18 cellular contexts compared by ENCODE assay signal in genomic region chr2:45700407-45701013, GRCh38. TPM values are rescaled to one million over a fixed set of nuclear protein-coding genes. Genes with fewer than 3 reads are reported as not detected.
DNase-seq lines count a peak whose midpoint lies in the region; ATAC-seq, FAIRE-seq and TF ChIP-seq lines count a peak whose summit lies in the region.
"Had no signal": no experiment of that assay in that cellular context is flagged by ENCODE, and none has a peak within 500 bp of the region (broad histone marks: within the 10 kb centered on the region; RNA-seq: fewer than 3 reads in every experiment).

No MANE protein-coding gene starts in this region.

- H3K4me1 Mint-ChIP-seq in dendritic cell treated with granulocyte-macrophage colony-stimulating factor and Interleukin-4, amounts not matched to agents 40 ng/mL and 50 ng/mL, for 4 days (ENCODE audit: low read depth), result peaks cover 16% of the 10 kb centered on the region

- 79 to 90% methylated on average over 10 of the region's 10 CpGs for WGBS in sigmoid colon, 2 donors

- no peaks in the 10 kb centered on the region for H4K20me1 ChIP-seq in Loucy (ENCODE audit: insufficient read depth, low read length, poor library complexity, severe bottlenecking)
- H4K20me1 ChIP-seq in PC-9 (ENCODE audit: insufficient read depth), result no peaks in the 10 kb centered on the region

- H3K4me3 ChIP-seq in Loucy (ENCODE audit: low read length, poor library complexity, severe bottlenecking) (no peak overlapping the region), sigmoid colon (no peak overlapping the region), PC-9 (no peak overlapping the region)
- H3K4me3 ChIP-seq: left lung, upper lobe of left lung had no signal

- TF ChIP-seq CTCF in Loucy (conservative IDR thresholded peaks at IDR 0.05; ENCODE audit: low read length), result 0 out of 2 replicates have a peak, but pooled peaks have one; percentile 10
- TF ChIP-seq CTCF in sigmoid colon (IDR thresholded peaks at IDR 0.05), result peak in 2 of 4 experiments; percentile 23 to 26
- no peak for TF ChIP-seq CTCF in PC-9 (conservative IDR thresholded peaks at IDR 0.05)

- peak; percentile 23 for FAIRE-seq in GM12891 (lab: Jason Lieb, UNC)

- no TSS peak for BruUV-seq in PC-9 (replicated peaks; lab: Mats Ljungman, UMichigan)

- H3K4me3 Mint-ChIP-seq in dendritic cell treated with granulocyte-macrophage colony-stimulating factor and Interleukin-4, amounts not matched to agents 40 ng/mL and 50 ng/mL, for 4 days, result no peak overlapping the region
- H3K4me3 Mint-ChIP-seq: CD4-positive, alpha-beta T cell had no signal

- H3K36me3 ChIP-seq in Loucy (ENCODE audit: insufficient read depth, low read length) (no peaks in the 10 kb centered on the region), sigmoid colon (no peaks in the 10 kb centered on the region), PC-9 (ENCODE audit: low read depth) (no peaks in the 10 kb centered on the region)
- H3K36me3 ChIP-seq: brain microvascular endothelial cell, left lung, upper lobe of left lung had no signal

- no peaks in the 10 kb centered on the region for H3K9me3 Mint-ChIP-seq in dendritic cell treated with granulocyte-macrophage colony-stimulating factor and Interleukin-4, amounts not matched to agents 40 ng/mL and 50 ng/mL, for 4 days
- H3K9me3 Mint-ChIP-seq: CD4-positive, alpha-beta T cell had no signal

- intact Hi-C loops in dendritic cell treated with granulocyte-macrophage colony-stimulating factor and Interleukin-4, amounts not matched to agents 40 ng/mL and 50 ng/mL, for 4 days (cut with micrococcal nuclease), result no loop called here
- intact Hi-C loops in sigmoid colon (cut with DNase I) (loop anchor here (2.0 to 5.0 kb wide), 2 partner anchors 50 to 237 kb away; partner anchors contain the start of gene PRKCE), PC-9 (cut with micrococcal nuclease; ENCODE audit: unreplicated experiment) (no loop called here)

- H3K9me2 ChIP-seq in Loucy (replicated peaks; ENCODE audit: low read depth, low read length) (no peaks in the 10 kb centered on the region), PC-9 (ENCODE audit: insufficient read depth) (no peaks in the 10 kb centered on the region)

- CTCF ChIA-PET in PC-9 (lab: Charles Lee), result no interaction called here

- DNase-seq in GM12891 (ENCODE audit: insufficient read length, low spot score) (no peak), sigmoid colon (peak; percentile 85), PC-9 (no peak), C1 segment of cervical spinal cord (lab: John Stamatoyannopoulos, UW) (no peak), SIG-M5 (lab: John Stamatoyannopoulos, UW) (no peak)
- DNase-seq: activated naive CD4-positive, alpha-beta T cell; brain microvascular endothelial cell; CD4-positive, alpha-beta T cell; GOT3; Kasumi-1; left lung; NCI-H2081 treated with DMSO at 0.1 percent for 48 hours; Right ventricle myocardium superior; T1000 had no signal

- H3K27me3 Mint-ChIP-seq in dendritic cell treated with granulocyte-macrophage colony-stimulating factor and Interleukin-4, amounts not matched to agents 40 ng/mL and 50 ng/mL, for 4 days, result no peaks in the 10 kb centered on the region
- H3K27me3 Mint-ChIP-seq: CD4-positive, alpha-beta T cell had no signal

- H3K27ac Mint-ChIP-seq in dendritic cell treated with granulocyte-macrophage colony-stimulating factor and Interleukin-4, amounts not matched to agents 40 ng/mL and 50 ng/mL, for 4 days, result peak overlapping the region; percentile 8
- H3K27ac Mint-ChIP-seq: CD4-positive, alpha-beta T cell had no signal

- H3K4me1 ChIP-seq in Loucy (ENCODE audit: insufficient read depth, low read length, poor library complexity, severe bottlenecking) (peaks cover 12% of the 10 kb centered on the region), sigmoid colon (peaks cover 0 to 46% (median 39%) of the 10 kb centered on the region in 4 donors), PC-9 (replicated peaks; ENCODE audit: insufficient read depth) (peaks cover 19% of the 10 kb centered on the region)
- H3K4me1 ChIP-seq: left lung had no signal

- no peak overlapping the region for H3K9ac ChIP-seq in Loucy (ENCODE audit: low read depth, low read length, poor library complexity, severe bottlenecking)

- TF ChIP-seq POLR2A in GM12891 (IDR thresholded peaks at IDR 0.05; ENCODE audit: low read depth, low read length) (no peak), sigmoid colon (IDR thresholded peaks at IDR 0.05) (no peak)

- no peak for ATAC-seq in HG03025 (IDR thresholded peaks at IDR 0.05; ENCODE audit: low FRiP score, unreplicated experiment)
- ATAC-seq: left lung had no signal

- no peaks in the 10 kb centered on the region for H3F3A ChIP-seq in Loucy (ENCODE audit: low read depth)
- no peaks in the 10 kb centered on the region for H3F3A ChIP-seq in PC-9 (ENCODE audit: insufficient read depth, low read depth)

- no peaks in the 10 kb centered on the region for H3K27me3 ChIP-seq in Loucy (ENCODE audit: insufficient read depth, low read length, poor library complexity, severe bottlenecking)
- no peaks in the 10 kb centered on the region for H3K27me3 ChIP-seq in sigmoid colon
- no peaks in the 10 kb centered on the region for H3K27me3 ChIP-seq in PC-9 (ENCODE audit: insufficient read depth, low read depth)
- H3K27me3 ChIP-seq: brain microvascular endothelial cell, left lung, upper lobe of left lung had no signal

- H3K36me3 Mint-ChIP-seq in dendritic cell treated with granulocyte-macrophage colony-stimulating factor and Interleukin-4, amounts not matched to agents 40 ng/mL and 50 ng/mL, for 4 days (ENCODE audit: low read depth), result no peaks in the 10 kb centered on the region

- H3K9me3 ChIP-seq in Loucy (ENCODE audit: insufficient read depth, low read depth, low read length) (no peaks in the 10 kb centered on the region), sigmoid colon (no peaks in the 10 kb centered on the region), PC-9 (ENCODE audit: insufficient read depth, low read depth) (no peaks in the 10 kb centered on the region)
- H3K9me3 ChIP-seq: left lung, upper lobe of left lung had no signal

- H3K79me2 ChIP-seq in Loucy (ENCODE audit: insufficient read depth, low read length) (peaks cover 18% of the 10 kb centered on the region; the same call in 1 of the 2 replicates), PC-9 (ENCODE audit: low read depth) (peaks cover 24% of the 10 kb centered on the region)

- peak overlapping the region; percentile 35 to 78 (median 76) for H3K27ac ChIP-seq in sigmoid colon
- no peak overlapping the region for H3K27ac ChIP-seq in PC-9
- H3K27ac ChIP-seq: brain microvascular endothelial cell, left lung, upper lobe of left lung had no signal

- POLR2A ChIA-PET in PC-9 (lab: Charles Lee; ENCODE audit: unreplicated experiment), result no interaction called here

- H2AFZ ChIP-seq in Loucy (ENCODE audit: low read length) (no peak overlapping the region), PC-9 (no peak overlapping the region)

- H3K4me2 ChIP-seq in Loucy (ENCODE audit: low read depth, low read length, poor library complexity, severe bottlenecking), result no peak overlapping the region
- no peak overlapping the region for H3K4me2 ChIP-seq in PC-9

- no peak for TF ChIP-seq EP300 in sigmoid colon (IDR thresholded peaks at IDR 0.05)

TF ChIP-seq in GM12891, 5 proteins besides CTCF, POLR2A, EP300 and RAD21:
- TF ChIP-seq POU2F2 (IDR thresholded peaks at IDR 0.05; ENCODE audit: low read depth, low read length) (no peak), PAX5 (IDR thresholded peaks at IDR 0.05; ENCODE audit: insufficient read depth, low read length, severe bottlenecking) (no peak), POLR2AphosphoS5 (IDR thresholded peaks at IDR 0.05; ENCODE audit: low read depth, low read length) (no peak), TAF1 (IDR thresholded peaks at IDR 0.05; ENCODE audit: low read depth, low read length) (no peak), SPI1 (IDR thresholded peaks at IDR 0.05; ENCODE audit: low read depth, low read length) (no peak)
TF ChIP-seq in GM12891: peak in this region for 0.

RNA-seq across cellular contexts. Expression of gene PRKCE, which starts 49.0 kb away (rescaled TPM):
- polyA plus RNA-seq in GM12891 (2012; ENCODE audit: low read depth, missing spikeins), result 9.4 TPM
- total RNA-seq in sigmoid colon (10 to 100 TPM; 15.8 to 21.9 (median 19.2) TPM), PC-9 (2021) (21.7 and 24.0 TPM in 2 replicates)
- polyA plus RNA-seq in sigmoid colon, result 1 to 10 TPM; 3.0 to 7.7 (median 3.5) TPM
